ENCODE assay signal across 21 cellular contexts in the genomic region with DNA sequence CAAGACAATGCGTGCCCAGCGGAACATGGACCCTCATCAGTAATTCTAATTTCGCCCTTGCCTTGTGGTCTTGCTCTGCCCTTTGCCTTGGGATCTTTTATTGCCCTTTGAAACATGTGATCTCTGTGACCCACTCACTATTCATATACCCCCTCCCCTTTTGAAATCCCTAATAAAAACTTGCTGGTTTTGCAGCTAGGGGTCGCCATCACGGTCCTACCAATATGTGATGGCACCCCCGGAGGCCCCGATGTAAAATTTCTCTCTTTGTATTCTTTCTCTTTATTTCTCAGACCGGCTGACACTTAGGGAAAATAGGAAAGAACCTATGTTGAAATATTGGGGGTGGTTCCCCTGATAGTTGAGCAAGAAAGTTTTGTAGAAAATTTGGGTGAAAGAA.
"Had no signal": no experiment of that assay in that cellular context is flagged by ENCODE, and none has a peak within 500 bp of the region (broad histone marks: within the 10 kb centered on the region; RNA-seq: fewer than 3 reads in every experiment).

No MANE protein-coding gene starts in this region.

- H3K27me3 ChIP-seq: heart right ventricle, spleen, upper lobe of left lung had no signal

- H3K36me3 Mint-ChIP-seq: activated CD4-positive, alpha-beta memory T cell treated with anti-CD3 and anti-CD28 coated beads for 36 hours; activated naive CD8-positive, alpha-beta T cell treated with anti-CD3 and anti-CD28 coated beads, Interleukin-2, amount 10 ng/mL, durations not matched to agents 7 days and 5 days; natural killer cell treated with Interleukin-12 subunit alpha and Interleukin-12 subunit beta and Interleukin-15 and Interleukin-18, amount 100 ng/mL, for 72 hours had no signal

- H3K4me3 Mint-ChIP-seq: activated CD4-positive, alpha-beta memory T cell treated with anti-CD3 and anti-CD28 coated beads for 36 hours; activated naive CD8-positive, alpha-beta T cell treated with anti-CD3 and anti-CD28 coated beads, Interleukin-2, amount 10 ng/mL, durations not matched to agents 7 days and 5 days; natural killer cell treated with Interleukin-12 subunit alpha and Interleukin-12 subunit beta and Interleukin-15 and Interleukin-18, amount 100 ng/mL, for 72 hours; T-helper 17 cell had no signal

- FAIRE-seq: bronchial epithelial cell, keratinocyte had no signal

- H3K27ac ChIP-seq: coronary artery, epithelial cell of prostate, heart right ventricle, spleen, upper lobe of left lung had no signal

- ATAC-seq: heart right ventricle; left lobe of liver; natural killer cell treated with Interleukin-12 subunit alpha and Interleukin-12 subunit beta and Interleukin-15 and Interleukin-18, amount 100 ng/mL, for 72 hours; stimulated activated naive CD8-positive, alpha-beta T cell treated with anti-CD3 and anti-CD28 coated beads, Interleukin-15, Interleukin-2, amounts not matched to agents 100 U/mL and 50 U/mL, for 24 hours; T-helper 17 cell had no signal

- H3K4me1 Mint-ChIP-seq: activated naive CD8-positive, alpha-beta T cell treated with anti-CD3 and anti-CD28 coated beads, Interleukin-2, amount 10 ng/mL, durations not matched to agents 7 days and 5 days; T-helper 17 cell had no signal

- H3K4me3 ChIP-seq: coronary artery, heart right ventricle, lung, spleen, upper lobe of left lung had no signal

- H3K4me1 ChIP-seq: spleen, upper lobe of left lung had no signal

- H3K27me3 Mint-ChIP-seq: activated CD4-positive, alpha-beta memory T cell treated with anti-CD3 and anti-CD28 coated beads for 36 hours; activated naive CD8-positive, alpha-beta T cell treated with anti-CD3 and anti-CD28 coated beads, Interleukin-2, amount 10 ng/mL, durations not matched to agents 7 days and 5 days; natural killer cell treated with Interleukin-12 subunit alpha and Interleukin-12 subunit beta and Interleukin-15 and Interleukin-18, amount 100 ng/mL, for 72 hours; progenitor cell of endocrine pancreas; T-helper 17 cell had no signal

- DNase-seq: activated CD4-positive, alpha-beta memory T cell treated with anti-CD3 and anti-CD28 coated beads for 36 hours; activated CD4-positive, alpha-beta T cell treated with anti-CD3 and anti-CD28 coated beads for 48 hours; activated naive CD4-positive, alpha-beta T cell treated with Interleukin-2 at 50 U/mL for 16 hours; activated naive CD8-positive, alpha-beta T cell treated with anti-CD3 and anti-CD28 coated beads, Interleukin-2, amount 10 ng/mL, durations not matched to agents 7 days and 5 days; activated T-cell treated with anti-CD3 and anti-CD28 coated beads, Interleukin-2, amount 50 U/mL, for 48 hours; amygdala; heart right ventricle; midbrain; spleen; stimulated activated CD4-positive, alpha-beta T cell treated with anti-CD3 and anti-CD28 coated beads, Interleukin-4, amount 100 ng/mL, for 1 hour; stimulated activated naive CD8-positive, alpha-beta T cell treated with anti-CD3 and anti-CD28 coated beads, Interleukin-15, Interleukin-2, amounts not matched to agents 100 U/mL and 50 U/mL, for 24 hours; T-helper 17 cell; upper lobe of left lung had no signal

- H3K36me3 ChIP-seq: heart right ventricle, upper lobe of left lung had no signal

- H3K27ac Mint-ChIP-seq: activated CD4-positive, alpha-beta memory T cell treated with anti-CD3 and anti-CD28 coated beads for 36 hours; activated naive CD8-positive, alpha-beta T cell treated with anti-CD3 and anti-CD28 coated beads, Interleukin-2, amount 10 ng/mL, durations not matched to agents 7 days and 5 days; natural killer cell treated with Interleukin-12 subunit alpha and Interleukin-12 subunit beta and Interleukin-15 and Interleukin-18, amount 100 ng/mL, for 72 hours; progenitor cell of endocrine pancreas; T-helper 17 cell had no signal
